ENCODE assay signal across 14 cellular contexts in genomic region chr22:41368543-41368817, GRCh38. TPM values are rescaled to one million over a fixed set of nuclear protein-coding genes. Genes with fewer than 3 reads are reported as not detected.
A peak's percentile ranks its signal among the peaks of the same experiment; 100 is the strongest.
DNase-seq lines count a peak whose midpoint lies in the region; ATAC-seq, FAIRE-seq and TF ChIP-seq lines count a peak whose summit lies in the region.
"Had no signal": no experiment of that assay in that cellular context is flagged by ENCODE, and none has a peak within 500 bp of the region (broad histone marks: within the 10 kb centered on the region; RNA-seq: fewer than 3 reads in every experiment).

No MANE protein-coding gene starts in this region.

- H3K9me3 ChIP-seq in liver (ENCODE audit: control insufficient read depth in 4 of 4, low read length in 3 of 4) = no peaks in the 10 kb centered on the region
- no peaks in the 10 kb centered on the region for H3K9me3 ChIP-seq in HepG2 (ENCODE audit: low read length)
- H3K9me3 ChIP-seq in lower lobe of right lung = no peaks in the 10 kb centered on the region
- no peaks in the 10 kb centered on the region for H3K9me3 ChIP-seq in skeletal muscle tissue (ENCODE audit: control insufficient read depth in 3 of 3, low read length in 3 of 3)

- POLR2A ChIA-PET in HepG2 (lab: Yijun Ruan, JAX) (interaction anchor here (7.5 kb wide), 1 partner anchor 13 kb away, joined by 135 read pairs; the partner anchor contains the start of gene TEF), GM10248 (lab: Yijun Ruan, JAX) (no interaction called here)

- H3K9ac ChIP-seq in liver (ENCODE audit: low read depth in 1 of 2, low read length in 2 of 2) = peak overlapping the region; percentile 63 to 84
- no peak overlapping the region for H3K9ac ChIP-seq in HepG2 (ENCODE audit: insufficient read depth, low read depth, low read length)
- peak overlapping the region; percentile 70 to 100 (median 90) for H3K9ac ChIP-seq in skeletal muscle tissue (ENCODE audit: low read depth in 1 of 3, low read length in 3 of 3)

- no peak for ATAC-seq in HepG2
- ATAC-seq in lower lobe of right lung = no peak
- no peak for ATAC-seq in HG03175 (IDR thresholded peaks at IDR 0.05; ENCODE audit: unreplicated experiment)
- ATAC-seq in GM19351 (IDR thresholded peaks at IDR 0.05; ENCODE audit: unreplicated experiment) = no peak

- no peaks in the 10 kb centered on the region for H4K20me1 ChIP-seq in HepG2 (ENCODE audit: insufficient read depth, low read length)

- FAIRE-seq in HepG2 (lab: Jason Lieb, UNC) = no peak
- FAIRE-seq: colon had no signal

- TF ChIP-seq RAD21 in liver (IDR thresholded peaks at IDR 0.05) (no peak), HepG2 (CRISPR knock-in tag; IDR thresholded peaks at IDR 0.05) (no peak)

- peak overlapping the region; percentile 49 to 88 for H3K27ac ChIP-seq in liver (ENCODE audit: low read depth in 1 of 2, low read length in 2 of 2)
- no peak overlapping the region for H3K27ac ChIP-seq in HepG2 (ENCODE audit: extremely low read length, insufficient read depth, low read length)
- H3K27ac ChIP-seq in lower lobe of right lung = peak overlapping the region; percentile 86
- H3K27ac ChIP-seq in skeletal muscle tissue (ENCODE audit: low read depth, low read length) = peak overlapping the region; percentile 85

- H2AFZ ChIP-seq in HepG2 (ENCODE audit: low read length) = no peak overlapping the region

- in situ Hi-C loops in HepG2 (cut with HindIII; ENCODE audit: extremely low pct_ligation_motif_present, low pct_unique_long_range_greater_than_20kb) = no loop called here

- TF ChIP-seq POLR2A in HepG2 (IDR thresholded peaks at IDR 0.05; ENCODE audit: insufficient read depth in 1 of 2, low read depth in 2 of 2, low read length in 2 of 2) = no peak

- DNase-seq in HepG2 (ENCODE audit: low spot score) (no peak), lower lobe of right lung (no peak), GM10248 (ENCODE audit: extremely low spot score) (no peak)
- no peak for DNase-seq in activated CD8-positive, alpha-beta memory T cell treated with anti-CD3 and anti-CD28 coated beads, Interleukin-2, amount 50 U/mL, for 48 hours
- DNase-seq: ACHN; HCEC 1CT; islet precursor cell; stimulated activated CD4-positive, alpha-beta T cell treated with anti-CD3 and anti-CD28 coated beads, Interleukin-1b, Interleukin-23, amount 100 ng/mL, for 48 hours; SW 1271 had no signal

- H3K4me3 ChIP-seq in liver (ENCODE audit: low read depth in 1 of 3, low read length in 3 of 3) (peak overlapping the region; percentile 51 to 86 (median 71)), HepG2 (replicated peaks in 1 of 3; ENCODE audit: insufficient read depth in 1 of 3, low read depth in 2 of 3, low read length in 3 of 3) (no peak overlapping the region), lower lobe of right lung (peak overlapping the region; percentile 70), skeletal muscle tissue (ENCODE audit: low read length in 3 of 3) (peak overlapping the region; percentile 88 to 98 (median 95))

- no peak for TF ChIP-seq EP300 in HepG2 (IDR thresholded peaks at IDR 0.05; ENCODE audit: low read depth in 2 of 2, low read length in 2 of 2)
- TF ChIP-seq EP300 in HepG2 (CRISPR knock-in tag; IDR thresholded peaks at IDR 0.05; ENCODE audit: borderline replicate concordance) = no peak

- no TSS peak for BruUV-seq in HepG2 (replicated peaks; lab: Mats Ljungman, UMichigan)

- intact Hi-C loops in HepG2 (cut with micrococcal nuclease; ENCODE audit: unreplicated experiment) = loop anchor here (10.0 kb wide), 1 partner anchor 64 kb away; the partner anchor contains the start of gene ZC3H7B
- intact Hi-C loops in lower lobe of right lung (cut with DNase I) = no loop called here

- H3K36me3 ChIP-seq in liver (ENCODE audit: control insufficient read depth in 4 of 4, insufficient read depth in 3 of 4, low read depth in 1 of 4, low read length in 3 of 4) (peaks cover 0 to 11% (median 4%) of the 10 kb centered on the region in 4 donors), HepG2 (replicated peaks in 1 of 2; ENCODE audit: control insufficient read depth in 1 of 2, insufficient read depth in 2 of 2, low read length in 2 of 2) (no peaks in the 10 kb centered on the region), lower lobe of right lung (no peaks in the 10 kb centered on the region), skeletal muscle tissue (ENCODE audit: control insufficient read depth in 3 of 3, insufficient read depth in 3 of 3, low read length in 3 of 3) (peaks cover 4 to 24% (median 10%) of the 10 kb centered on the region in 3 donors)

- no peak overlapping the region for H3K4me2 ChIP-seq in HepG2 (ENCODE audit: low read depth, low read length)

- no peaks in the 10 kb centered on the region for H3K79me2 ChIP-seq in HepG2 (ENCODE audit: insufficient read depth, low read length)

- CTCF ChIA-PET in HepG2 (lab: Yijun Ruan, JAX; ENCODE audit: low intra/inter-chr PET ratio, low total read pairs) (no interaction called here), GM10248 (lab: Yijun Ruan, JAX) (interaction anchor here (0.8 to 1.3 kb wide), 2 partner anchors 33 to 158 kb away, joined by 3 read pairs; no protein-coding TSS in a partner anchor)

- H3K4me1 ChIP-seq in liver (ENCODE audit: control insufficient read depth in 4 of 4, insufficient read depth in 4 of 4, low read length in 3 of 4) (peaks cover 6 to 57% (median 42%) of the 10 kb centered on the region in 4 donors), HepG2 (ENCODE audit: insufficient read depth, low read length) (peaks cover 50% of the 10 kb centered on the region), lower lobe of right lung (peaks cover 43% of the 10 kb centered on the region), skeletal muscle tissue (ENCODE audit: control insufficient read depth in 3 of 3, insufficient read depth in 3 of 3, low read length in 3 of 3) (peaks cover 48 to 66% (median 60%) of the 10 kb centered on the region in 3 donors)

- H3K27me3 ChIP-seq in liver (ENCODE audit: control insufficient read depth in 4 of 4, insufficient read depth in 4 of 4, low read length in 3 of 4) (no peaks in the 10 kb centered on the region), HepG2 (ENCODE audit: control insufficient read depth in 1 of 2, insufficient read depth in 2 of 2, low read length in 2 of 2) (no peaks in the 10 kb centered on the region; a peak in 1 of 5 replicates), lower lobe of right lung (ENCODE audit: low read depth) (no peaks in the 10 kb centered on the region), skeletal muscle tissue (ENCODE audit: control insufficient read depth in 3 of 3, insufficient read depth in 3 of 3, low read length in 3 of 3) (no peaks in the 10 kb centered on the region)

- TF ChIP-seq CTCF in liver (IDR thresholded peaks at IDR 0.05; ENCODE audit: low read depth, low read length, missing input control) = no peak
- TF ChIP-seq CTCF in HepG2 (CRISPR knock-in tag; IDR thresholded peaks at IDR 0.05) = no peak
- no peak for TF ChIP-seq CTCF in lower lobe of right lung (IDR thresholded peaks at IDR 0.05)
- no peak for TF ChIP-seq CTCF in GM10248 (IDR thresholded peaks at IDR 0.05; ENCODE audit: control extremely low read depth, extremely low read depth, low read depth, missing control alignments)

- WGBS in liver = 51% methylated on average over 9 of the region's 9 CpGs
- 80% methylated on average over 2 of the region's 9 CpGs for WGBS in HepG2 (ENCODE audit: low lambda C conversion rate)

TF ChIP-seq in HepG2, 621 proteins besides CTCF, POLR2A, EP300 and RAD21 (continues in another document):
- TF ChIP-seq ZNF101 (CRISPR knock-in tag; IDR thresholded peaks at IDR 0.05; ENCODE audit: borderline replicate concordance, low read depth) (no peak), NFYB (CRISPR knock-in tag; IDR thresholded peaks at IDR 0.05) (no peak), KLF11 (CRISPR knock-in tag; IDR thresholded peaks at IDR 0.05) (no peak), SP4 (CRISPR knock-in tag; IDR thresholded peaks at IDR 0.05) (no peak), YEATS2 (CRISPR knock-in tag; IDR thresholded peaks at IDR 0.05; ENCODE audit: borderline replicate concordance) (no peak), NFKBIZ (CRISPR knock-in tag; IDR thresholded peaks at IDR 0.05) (no peak)

RNA-seq across cellular contexts. Expression of gene TEF, which starts 13.3 kb away (rescaled TPM):
- total RNA-seq in liver (10 to 100 TPM in 1 of 2 donors, 1 to 10 TPM in 1; 8.8 to 16.2 TPM), HepG2 (2016; rRNA removed; fragmentation: Illumina TruSeq; extraction: Trizol) (7.6 and 8.2 TPM in 2 replicates), lower lobe of right lung (29.7 TPM), skeletal muscle tissue (12.5 TPM)
- polyA plus RNA-seq in liver (10 to 100 TPM in 1 of 2 donors, 1 to 10 TPM in 1; 5.7 to 11.6 TPM), HepG2 (2011; rRNA removed) (11.2 and 13.9 TPM in 2 replicates)
- 1.2 and 1.4 TPM in 2 replicates for total RNA-seq in HepG2 (2016; cell fraction: cytosol; rRNA removed; fragmentation: Illumina TruSeq; extraction: Trizol; ENCODE audit: low read depth)
- 6.8 and 7.9 TPM in 2 replicates for total RNA-seq in HepG2 (2016; cell fraction: insoluble cytoplasmic fraction; rRNA removed; fragmentation: Illumina TruSeq; extraction: Trizol)
- total RNA-seq in HepG2 (2016; cell fraction: membrane; rRNA removed; fragmentation: Illumina TruSeq; extraction: Trizol) = 4.4 and 4.7 TPM in 2 replicates
- total RNA-seq in HepG2 (2016; cell fraction: nucleus; rRNA removed; fragmentation: Illumina TruSeq; extraction: Trizol) = 4.9 and 6.0 TPM in 2 replicates
- 7.0 and 7.4 TPM in 2 replicates for polyA plus RNA-seq in HepG2 (2011; cell fraction: cytosol; rRNA removed)
- 11.3 and 13.2 TPM in 2 replicates for polyA plus RNA-seq in HepG2 (2011; cell fraction: nucleus; rRNA removed)
- polyA plus RNA-seq in HepG2 (2012) = 4.4 and 5.9 TPM in 2 replicates
- 0.47 and 0.59 TPM in 2 replicates for polyA plus RNA-seq in HepG2 (2016; cell fraction: cytosol; fragmentation: Illumina TruSeq; extraction: Trizol; ENCODE audit: low read depth)
- polyA plus RNA-seq in HepG2 (2016; cell fraction: insoluble cytoplasmic fraction; fragmentation: Illumina TruSeq; extraction: Trizol; ENCODE audit: low read depth) = 5.6 and 6.0 TPM in 2 replicates
- polyA plus RNA-seq in HepG2 (2016; cell fraction: membrane; fragmentation: Illumina TruSeq; extraction: Trizol; ENCODE audit: low read depth) = 2.1 and 2.3 TPM in 2 replicates
- polyA plus RNA-seq in HepG2 (2016; cell fraction: nucleus; fragmentation: Illumina TruSeq; extraction: Trizol; ENCODE audit: insufficient read depth, low read depth) = 7.1 and 7.2 TPM in 2 replicates
- polyA minus RNA-seq in HepG2 (2011; rRNA and poly(A)+ RNA removed; ENCODE audit: low replicate concordance) = 7.9 and 26.0 TPM in 2 replicates
- 7.2 and 7.3 TPM in 2 replicates for polyA minus RNA-seq in HepG2 (2011; cell fraction: cytosol; rRNA and poly(A)+ RNA removed)
- polyA minus RNA-seq in HepG2 (2011; cell fraction: nucleus; rRNA and poly(A)+ RNA removed) = 4.7 and 5.0 TPM in 2 replicates

Comparison
In these comparisons a context has a peak if more than half of its experiments do, and no peak if none do; other contexts are left out.
1. H3K4me3 ChIP-seq: peak in liver (3 of 3), lower lobe of right lung (single experiment) and skeletal muscle tissue (3 of 3); none in HepG2 (0 of 3).